ENCODE assay signal across 8 cellular contexts in genomic region chrX:129772796-129773431, GRCh38. TPM values are rescaled to one million over a fixed set of nuclear protein-coding genes. Genes with fewer than 3 reads are reported as not detected.
DNase-seq lines count a peak whose midpoint lies in the region; ATAC-seq and TF ChIP-seq lines count a peak whose summit lies in the region.

No MANE protein-coding gene starts in this region.

- no peak overlapping the region for H3K4me2 ChIP-seq in mesenchymal stem cell (ENCODE audit: low read length, poor library complexity, severe bottlenecking)

- no peaks in the 10 kb centered on the region for H3K9me3 Mint-ChIP-seq in activated naive CD8-positive, alpha-beta T cell treated with anti-CD3 and anti-CD28 coated beads, Interleukin-2, amount 50 U/mL, for 24 hours
- H3K9me3 Mint-ChIP-seq in MCF 10A (ENCODE audit: unreplicated experiment) = no peaks in the 10 kb centered on the region

- DNase-seq in KG1 (lab: John Stamatoyannopoulos, UW) = peak; percentile 75
- DNase-seq in activated naive CD8-positive, alpha-beta T cell treated with anti-CD3 and anti-CD28 coated beads, Interleukin-2, amount 50 U/mL, for 24 hours = peak; percentile 57
- no peak for DNase-seq in mesenchymal stem cell
- no peak for DNase-seq in HUDEP-2 (lab: John Stamatoyannopoulos, UW; ENCODE audit: unreplicated experiment in 76 of 76)
- DNase-seq in MCF 10A (ENCODE audit: unreplicated experiment) = no peak

- H3K18ac ChIP-seq in mesenchymal stem cell (ENCODE audit: low read depth in 1 of 2, low read length in 2 of 2) = no peak overlapping the region

- peak overlapping the region; percentile 87 for H3K27ac Mint-ChIP-seq in activated naive CD8-positive, alpha-beta T cell treated with anti-CD3 and anti-CD28 coated beads, Interleukin-2, amount 50 U/mL, for 24 hours
- no peak overlapping the region for H3K27ac Mint-ChIP-seq in MCF 10A (ENCODE audit: low read depth, unreplicated experiment)

- no peaks in the 10 kb centered on the region for H3K27me3 Mint-ChIP-seq in activated naive CD8-positive, alpha-beta T cell treated with anti-CD3 and anti-CD28 coated beads, Interleukin-2, amount 50 U/mL, for 24 hours
- no peaks in the 10 kb centered on the region for H3K27me3 Mint-ChIP-seq in MCF 10A (ENCODE audit: insufficient read depth, unreplicated experiment)

- H3K4me3 Mint-ChIP-seq in activated naive CD8-positive, alpha-beta T cell treated with anti-CD3 and anti-CD28 coated beads, Interleukin-2, amount 50 U/mL, for 24 hours = no peak overlapping the region
- no peak overlapping the region for H3K4me3 Mint-ChIP-seq in MCF 10A (ENCODE audit: unreplicated experiment)

- H3K4ac ChIP-seq in mesenchymal stem cell (ENCODE audit: low read depth in 1 of 2, low read length in 2 of 2) = no peak overlapping the region

- no TSS peak for BruUV-seq in MCF 10A (replicated peaks; lab: Mats Ljungman, UMichigan)

- no peak overlapping the region for H4K8ac ChIP-seq in mesenchymal stem cell (ENCODE audit: low read length)

- H3K27ac ChIP-seq in neutrophil (peak overlapping the region; percentile 99), mesenchymal stem cell (ENCODE audit: low read length, poor library complexity, severe bottlenecking) (no peak overlapping the region)

- no peak overlapping the region for H2AK5ac ChIP-seq in mesenchymal stem cell (ENCODE audit: low read length, severe bottlenecking)

- H4K91ac ChIP-seq in mesenchymal stem cell (ENCODE audit: low read length) = no peak overlapping the region

- no peak overlapping the region for H2BK120ac ChIP-seq in mesenchymal stem cell (ENCODE audit: low read depth, low read length)

- H3K27me3 ChIP-seq in neutrophil (no peaks in the 10 kb centered on the region), mesenchymal stem cell (ENCODE audit: control insufficient read depth in 1 of 2, insufficient read depth in 1 of 2, low read length in 2 of 2) (peaks cover 0 to 39% of the 10 kb centered on the region in 2 experiments)

- no peak overlapping the region for H2AFZ ChIP-seq in mesenchymal stem cell (ENCODE audit: low read depth, low read length)

- H3K4me1 Mint-ChIP-seq in activated naive CD8-positive, alpha-beta T cell treated with anti-CD3 and anti-CD28 coated beads, Interleukin-2, amount 50 U/mL, for 24 hours = peaks cover 78% of the 10 kb centered on the region
- H3K4me1 Mint-ChIP-seq in MCF 10A (ENCODE audit: insufficient read depth, unreplicated experiment) = no peaks in the 10 kb centered on the region

- H3K4me1 ChIP-seq in neutrophil (ENCODE audit: control insufficient read depth in 1 of 2, insufficient read depth in 1 of 2, low read depth in 1 of 2, low read length in 1 of 2) (peaks cover 77 to 80% of the 10 kb centered on the region in 2 experiments), mesenchymal stem cell (ENCODE audit: control insufficient read depth, insufficient read depth, low read depth, low read length) (no peaks in the 10 kb centered on the region)

- CTCF ChIA-PET in MCF 10A (lab: Yijun Ruan, JAX) = interaction anchor here (0.7 to 1.7 kb wide), 4 partner anchors 9 to 171 kb away, joined by 3 to 5 read pairs (median 4); no protein-coding TSS in a partner anchor

- no peaks in the 10 kb centered on the region for H3K79me1 ChIP-seq in mesenchymal stem cell (replicated peaks; ENCODE audit: low read length, poor library complexity, severe bottlenecking)

- no peak overlapping the region for H2BK15ac ChIP-seq in mesenchymal stem cell (ENCODE audit: low read depth, poor library complexity, severe bottlenecking)

- no peak overlapping the region for H3K14ac ChIP-seq in mesenchymal stem cell (ENCODE audit: low read length in 2 of 2)

- WGBS in mesenchymal stem cell = 78% methylated on average over 13 of the region's 14 CpGs

- peak; percentile 79 for ATAC-seq in GM18502 (IDR thresholded peaks at IDR 0.05; ENCODE audit: poor library complexity, unreplicated experiment)
- ATAC-seq in GM21529 (IDR thresholded peaks at IDR 0.05; ENCODE audit: unreplicated experiment) = peak; percentile 72
- peak; percentile 20 for ATAC-seq in activated naive CD8-positive, alpha-beta T cell treated with anti-CD3 and anti-CD28 coated beads, Interleukin-2, amount 50 U/mL, for 24 hours

- no peak overlapping the region for H2BK5ac ChIP-seq in mesenchymal stem cell (ENCODE audit: low read depth, low read length, poor library complexity, severe bottlenecking)

- peak; percentile 33 for TF ChIP-seq CTCF in neutrophil (IDR thresholded peaks at IDR 0.05)
- TF ChIP-seq CTCF in MCF 10A (IDR thresholded peaks at IDR 0.05; ENCODE audit: unreplicated experiment) = no peak

- H3K9me3 ChIP-seq in neutrophil (no peaks in the 10 kb centered on the region), mesenchymal stem cell (ENCODE audit: control insufficient read depth, low read length) (no peaks in the 10 kb centered on the region)

- intact Hi-C loops in MCF 10A (cut with micrococcal nuclease) = no loop called here

- H3K4me3 ChIP-seq in neutrophil (ENCODE audit: low read depth in 1 of 2, low read length in 1 of 2) = peak overlapping the region; percentile 42 to 43
- H3K4me3 ChIP-seq in mesenchymal stem cell (ENCODE audit: insufficient read depth in 1 of 2, low read depth in 1 of 2, low read length in 2 of 2) = no peak overlapping the region

- peaks cover 3% of the 10 kb centered on the region for H3K36me3 Mint-ChIP-seq in activated naive CD8-positive, alpha-beta T cell treated with anti-CD3 and anti-CD28 coated beads, Interleukin-2, amount 50 U/mL, for 24 hours (ENCODE audit: low read depth)
- no peaks in the 10 kb centered on the region for H3K36me3 Mint-ChIP-seq in MCF 10A (ENCODE audit: insufficient read depth, unreplicated experiment)

- no peak overlapping the region for H2BK12ac ChIP-seq in mesenchymal stem cell (ENCODE audit: low read length in 2 of 2)

- H3K23ac ChIP-seq in mesenchymal stem cell (ENCODE audit: low read length in 2 of 2) = no peak overlapping the region

- POLR2A ChIA-PET in MCF 10A (lab: Yijun Ruan, JAX) = no interaction called here

- H3K36me3 ChIP-seq in neutrophil (no peaks in the 10 kb centered on the region), mesenchymal stem cell (ENCODE audit: control insufficient read depth in 1 of 2, insufficient read depth in 2 of 2, low read depth in 1 of 2, low read length in 2 of 2) (no peaks in the 10 kb centered on the region)

- no peak overlapping the region for H3K9ac ChIP-seq in mesenchymal stem cell (ENCODE audit: low read length)

RNA-seq across cellular contexts. Expression of gene SASH3, which starts 6.8 kb away (rescaled TPM):
- not detected for polyA plus RNA-seq in mesenchymal stem cell (2013, experiment 1 of 2)
- polyA plus RNA-seq in mesenchymal stem cell (2013, experiment 2 of 2) = not detected
- not detected in 2 replicates for total RNA-seq in MCF 10A (2022)

RNA-seq across cellular contexts. Expression of gene XPNPEP2, which starts 34.1 kb away (rescaled TPM):
- 0.59 TPM for polyA plus RNA-seq in mesenchymal stem cell (2013, experiment 1 of 2)
- polyA plus RNA-seq in mesenchymal stem cell (2013, experiment 2 of 2) = 0.37 TPM
- not detected in 2 replicates for total RNA-seq in MCF 10A (2022)

Comparison
In these comparisons a context has a peak if more than half of its experiments do, and no peak if none do; other contexts are left out.
1. ATAC-seq: peak in every context shown above with its lines; median percentile 79 in GM18502; 72 in GM21529; 20 in activated naive CD8-positive, alpha-beta T cell treated with anti-CD3 and anti-CD28 coated beads, Interleukin-2, amount 50 U/mL, for 24 hours.
2. DNase-seq: peak in KG1 (single experiment) and activated naive CD8-positive, alpha-beta T cell treated with anti-CD3 and anti-CD28 coated beads, Interleukin-2, amount 50 U/mL, for 24 hours (single experiment); none in mesenchymal stem cell (single experiment), HUDEP-2 (0 of 76) and MCF 10A (single experiment).
3. H3K4me3 ChIP-seq: peak in neutrophil (2 of 2); none in mesenchymal stem cell (0 of 2).